ENCODE assay signal across 2 cellular contexts in the genomic region with DNA sequence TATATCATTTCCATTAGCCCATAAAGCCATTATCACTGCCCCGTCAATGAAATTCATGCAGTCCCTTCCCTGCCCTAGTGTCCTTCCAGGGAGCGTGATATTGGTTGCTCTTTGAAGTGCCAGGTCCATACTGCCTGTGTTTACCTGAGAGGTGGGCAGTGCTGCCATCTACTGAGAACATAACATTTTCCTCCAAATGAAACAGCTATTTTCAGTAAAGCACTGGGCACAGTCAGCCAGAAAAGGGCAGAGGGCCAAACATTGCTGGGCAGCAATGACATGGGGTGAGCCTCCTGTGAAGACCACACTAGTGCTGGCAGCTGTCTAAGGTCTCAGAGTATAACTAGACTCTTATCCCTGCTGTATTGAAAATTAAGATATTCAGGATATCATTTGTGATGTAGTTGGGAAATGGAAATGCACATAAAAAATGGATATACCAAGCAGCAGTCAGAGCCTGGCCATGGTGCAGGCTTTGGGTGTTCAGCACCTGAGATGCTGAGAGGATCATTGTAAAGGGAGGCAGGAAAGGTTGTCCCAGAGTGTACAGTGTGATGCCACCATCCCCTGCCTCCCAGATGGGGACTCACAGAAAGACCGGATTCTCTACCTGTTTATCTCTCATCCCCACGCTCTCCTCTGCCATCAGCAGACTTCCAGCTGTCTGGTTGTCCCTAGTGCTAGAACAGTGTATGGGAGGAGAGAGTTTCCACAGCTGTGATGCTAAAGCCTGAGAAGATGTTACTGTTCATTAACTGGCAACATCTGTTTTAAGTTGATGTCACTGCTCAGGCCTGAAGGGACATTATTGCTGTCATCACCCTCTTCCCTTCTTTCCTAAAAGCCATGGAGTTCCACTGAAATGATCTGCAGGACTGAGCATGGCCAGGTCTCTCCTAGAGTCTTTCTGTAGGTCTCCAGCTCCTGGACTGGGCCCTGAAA.
A peak's percentile ranks its signal among the peaks of the same experiment; 100 is the strongest.
TF ChIP-seq lines count a peak whose summit lies in the region.

No MANE protein-coding gene starts in this region.

TF ChIP-seq in IMR-90, 13 proteins besides CTCF, POLR2A, EP300 and RAD21:
- TF ChIP-seq MAFK (IDR thresholded peaks at IDR 0.05; ENCODE audit: low read depth, low read length), result no peak
- no peak for TF ChIP-seq MXI1 (IDR thresholded peaks at IDR 0.05; ENCODE audit: borderline replicate concordance, low read depth, low read length)
- no peak for TF ChIP-seq SMC3 (IDR thresholded peaks at IDR 0.05; ENCODE audit: low read depth, low read length)
- no peak for TF ChIP-seq CHD1 (IDR thresholded peaks at IDR 0.05; ENCODE audit: low read depth, low read length)
- TF ChIP-seq, protein P1, sequence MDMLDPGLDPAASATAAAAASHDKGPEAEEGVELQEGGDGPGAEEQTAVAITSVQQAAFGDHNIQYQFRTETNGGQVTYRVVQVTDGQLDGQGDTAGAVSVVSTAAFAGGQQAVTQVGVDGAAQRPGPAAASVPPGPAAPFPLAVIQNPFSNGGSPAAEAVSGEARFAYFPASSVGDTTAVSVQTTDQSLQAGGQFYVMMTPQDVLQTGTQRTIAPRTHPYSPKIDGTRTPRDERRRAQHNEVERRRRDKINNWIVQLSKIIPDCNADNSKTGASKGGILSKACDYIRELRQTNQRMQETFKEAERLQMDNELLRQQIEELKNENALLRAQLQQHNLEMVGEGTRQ (IDR thresholded peaks at IDR 0.05; ENCODE audit: low read depth, low read length), result no peak
- TF ChIP-seq, protein P2, sequence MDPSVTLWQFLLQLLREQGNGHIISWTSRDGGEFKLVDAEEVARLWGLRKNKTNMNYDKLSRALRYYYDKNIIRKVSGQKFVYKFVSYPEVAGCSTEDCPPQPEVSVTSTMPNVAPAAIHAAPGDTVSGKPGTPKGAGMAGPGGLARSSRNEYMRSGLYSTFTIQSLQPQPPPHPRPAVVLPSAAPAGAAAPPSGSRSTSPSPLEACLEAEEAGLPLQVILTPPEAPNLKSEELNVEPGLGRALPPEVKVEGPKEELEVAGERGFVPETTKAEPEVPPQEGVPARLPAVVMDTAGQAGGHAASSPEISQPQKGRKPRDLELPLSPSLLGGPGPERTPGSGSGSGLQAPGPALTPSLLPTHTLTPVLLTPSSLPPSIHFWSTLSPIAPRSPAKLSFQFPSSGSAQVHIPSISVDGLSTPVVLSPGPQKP (IDR thresholded peaks at IDR 0.05; ENCODE audit: borderline replicate concordance, low read depth, low read length), result no peak
- TF ChIP-seq CEBPB (IDR thresholded peaks at IDR 0.05; ENCODE audit: low read depth, low read length), result no peak
- TF ChIP-seq FOS (IDR thresholded peaks at IDR 0.05; ENCODE audit: low read depth, low read length), result no peak
- TF ChIP-seq BHLHE40 (IDR thresholded peaks at IDR 0.05; ENCODE audit: low read depth, low read length), result no peak
- no peak for TF ChIP-seq RFX5 (IDR thresholded peaks at IDR 0.05; ENCODE audit: low read depth, low read length)
- TF ChIP-seq RCOR1 (IDR thresholded peaks at IDR 0.05; ENCODE audit: insufficient replicate concordance, low read length), result no peak

TF ChIP-seq in HepG2, 621 proteins besides CTCF, POLR2A, EP300 and RAD21:
- TF ChIP-seq, protein P3, sequence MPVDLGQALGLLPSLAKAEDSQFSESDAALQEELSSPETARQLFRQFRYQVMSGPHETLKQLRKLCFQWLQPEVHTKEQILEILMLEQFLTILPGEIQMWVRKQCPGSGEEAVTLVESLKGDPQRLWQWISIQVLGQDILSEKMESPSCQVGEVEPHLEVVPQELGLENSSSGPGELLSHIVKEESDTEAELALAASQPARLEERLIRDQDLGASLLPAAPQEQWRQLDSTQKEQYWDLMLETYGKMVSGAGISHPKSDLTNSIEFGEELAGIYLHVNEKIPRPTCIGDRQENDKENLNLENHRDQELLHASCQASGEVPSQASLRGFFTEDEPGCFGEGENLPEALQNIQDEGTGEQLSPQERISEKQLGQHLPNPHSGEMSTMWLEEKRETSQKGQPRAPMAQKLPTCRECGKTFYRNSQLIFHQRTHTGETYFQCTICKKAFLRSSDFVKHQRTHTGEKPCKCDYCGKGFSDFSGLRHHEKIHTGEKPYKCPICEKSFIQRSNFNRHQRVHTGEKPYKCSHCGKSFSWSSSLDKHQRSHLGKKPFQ (CRISPR knock-in tag; IDR thresholded peaks at IDR 0.05; ENCODE audit: insufficient replicate concordance), result no peak
- TF ChIP-seq KDM4B (CRISPR knock-in tag; IDR thresholded peaks at IDR 0.05) (no peak), NFATC3 (CRISPR knock-in tag; IDR thresholded peaks at IDR 0.05) (no peak), HOXD1 (CRISPR knock-in tag; IDR thresholded peaks at IDR 0.05) (no peak), KLF12 (CRISPR knock-in tag; IDR thresholded peaks at IDR 0.05; ENCODE audit: borderline replicate concordance) (no peak), POGZ (CRISPR knock-in tag; IDR thresholded peaks at IDR 0.05) (no peak), SMC3 (IDR thresholded peaks at IDR 0.05; ENCODE audit: low read length) (peak; percentile 44), TAF1 (CRISPR knock-in tag; IDR thresholded peaks at IDR 0.05) (no peak), STAG1 (CRISPR knock-in tag; IDR thresholded peaks at IDR 0.05) (peak; percentile 77)
- TF ChIP-seq, protein P4, sequence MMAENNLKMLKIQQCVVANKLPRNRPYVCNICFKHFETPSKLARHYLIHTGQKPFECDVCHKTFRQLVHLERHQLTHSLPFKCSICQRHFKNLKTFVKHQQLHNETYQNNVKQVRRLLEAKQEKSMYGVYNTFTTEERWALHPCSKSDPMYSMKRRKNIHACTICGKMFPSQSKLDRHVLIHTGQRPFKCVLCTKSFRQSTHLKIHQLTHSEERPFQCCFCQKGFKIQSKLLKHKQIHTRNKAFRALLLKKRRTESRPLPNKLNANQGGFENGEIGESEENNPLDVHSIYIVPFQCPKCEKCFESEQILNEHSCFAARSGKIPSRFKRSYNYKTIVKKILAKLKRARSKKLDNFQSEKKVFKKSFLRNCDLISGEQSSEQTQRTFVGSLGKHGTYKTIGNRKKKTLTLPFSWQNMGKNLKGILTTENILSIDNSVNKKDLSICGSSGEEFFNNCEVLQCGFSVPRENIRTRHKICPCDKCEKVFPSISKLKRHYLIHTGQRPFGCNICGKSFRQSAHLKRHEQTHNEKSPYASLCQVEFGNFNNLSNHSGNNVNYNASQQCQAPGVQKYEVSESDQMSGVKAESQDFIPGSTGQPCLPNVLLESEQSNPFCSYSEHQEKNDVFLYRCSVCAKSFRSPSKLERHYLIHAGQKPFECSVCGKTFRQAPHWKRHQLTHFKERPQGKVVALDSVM (CRISPR knock-in tag; IDR thresholded peaks at IDR 0.05), result no peak
